11 cellular contexts compared by ENCODE assay signal in the genomic region with DNA sequence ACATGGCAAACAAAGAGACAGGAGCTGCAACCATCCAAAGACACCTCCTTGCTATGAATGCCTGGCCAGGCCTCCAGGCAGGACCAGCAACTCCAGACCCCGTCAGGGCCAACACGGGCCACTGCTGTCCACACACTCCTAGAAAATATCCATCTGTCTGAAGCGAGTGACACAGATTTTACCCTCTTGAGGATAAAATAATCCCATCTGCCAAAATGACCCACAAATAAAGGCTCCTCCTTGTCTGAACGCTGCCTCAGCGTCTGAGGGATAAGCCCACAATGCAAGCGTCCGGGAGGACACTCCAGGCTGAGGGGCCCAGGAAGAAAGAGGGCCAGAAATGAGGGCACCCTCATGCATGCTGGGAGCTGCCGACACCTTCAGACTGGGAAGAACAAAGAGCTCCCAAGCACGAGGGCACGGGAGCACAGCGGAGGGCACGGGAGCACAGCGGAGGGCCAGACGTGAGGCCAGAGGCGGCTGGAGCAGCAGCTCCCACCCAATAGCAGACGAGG.
DNase-seq lines count a peak whose midpoint lies in the region; ATAC-seq, FAIRE-seq and TF ChIP-seq lines count a peak whose summit lies in the region.
"Had no signal": no experiment of that assay in that cellular context is flagged by ENCODE, and none has a peak within 500 bp of the region (broad histone marks: within the 10 kb centered on the region; RNA-seq: fewer than 3 reads in every experiment).

No MANE protein-coding gene starts in this region.

- DNase-seq in GM23338 (ENCODE audit: low spot score) (no peak), SJCRH30 (peak in 1 of 2 experiments; percentile 48), heart left ventricle (no peak), psoas muscle (peak in 1 of 2 donors; percentile 25), SIG-M5 (lab: John Stamatoyannopoulos, UW) (no peak), small intestine (no peak), ecto neural progenitor cell (ENCODE audit: low spot score) (no peak)
- DNase-seq: activated naive CD8-positive, alpha-beta T cell treated with anti-CD3 and anti-CD28 coated beads, Interleukin-2, amount 10 ng/mL, durations not matched to agents 7 days and 5 days had no signal

- peaks cover 81% of the 10 kb centered on the region for H4K20me1 ChIP-seq in GM23338 (replicated peaks; ENCODE audit: insufficient read depth)

- WGBS in heart left ventricle, 4 donors, result 53 to 62% (median 56%) methylated on average over 16 of the region's 16 CpGs
- WGBS in psoas muscle, 3 donors, result 54 to 66% (median 55%) methylated on average over 15 to 16 of the region's 16 CpGs
- 75 to 83% (median 81%) methylated on average over 16 of the region's 16 CpGs for WGBS in small intestine, 3 donors

- peaks cover 99% of the 10 kb centered on the region for H3K79me2 ChIP-seq in GM23338 (replicated peaks; ENCODE audit: insufficient read depth)

- H3K9me2 ChIP-seq in GM23338 (ENCODE audit: insufficient read depth), result no peaks in the 10 kb centered on the region

- H3K27me3 ChIP-seq in GM23338 (ENCODE audit: insufficient read depth) (no peaks in the 10 kb centered on the region), SJCRH30 (no peaks in the 10 kb centered on the region), heart left ventricle (no peaks in the 10 kb centered on the region), psoas muscle (ENCODE audit: insufficient read depth in 3 of 3, low read length in 2 of 3) (no peaks in the 10 kb centered on the region), small intestine (ENCODE audit: control insufficient read depth in 2 of 2, insufficient read depth in 2 of 2, low read length in 2 of 2) (no peaks in the 10 kb centered on the region)
- H3K27me3 ChIP-seq: MG63 had no signal

- no peak overlapping the region for H2AFZ ChIP-seq in GM23338

- no peaks in the 10 kb centered on the region for H3K36me3 ChIP-seq in GM23338 (ENCODE audit: insufficient read depth)
- H3K36me3 ChIP-seq in SJCRH30, result peaks cover 6% of the 10 kb centered on the region; the same call in 1 of the 2 replicates
- H3K36me3 ChIP-seq in heart left ventricle, result peaks cover 0 to 6% (median 0%) of the 10 kb centered on the region in 9 donors
- no peaks in the 10 kb centered on the region for H3K36me3 ChIP-seq in psoas muscle (ENCODE audit: insufficient read depth in 1 of 2, low read depth in 1 of 2)
- no peaks in the 10 kb centered on the region for H3K36me3 ChIP-seq in small intestine (ENCODE audit: control insufficient read depth in 2 of 2, insufficient read depth in 2 of 2, low read length in 2 of 2)
- H3K36me3 ChIP-seq: MG63 had no signal

- TF ChIP-seq CTCF in GM23338 (conservative IDR thresholded peaks at IDR 0.05; ENCODE audit: low read depth in 2 of 2) (no peak), heart left ventricle (IDR thresholded peaks at IDR 0.05) (no peak), psoas muscle (IDR thresholded peaks at IDR 0.05) (no peak)

- intact Hi-C loops in heart left ventricle (cut with DNase I) (no loop called here), psoas muscle (cut with DNase I) (no loop called here)

- H3K36me3 Mint-ChIP-seq in GM23338 (ENCODE audit: low read depth), result no peaks in the 10 kb centered on the region; the same call in 2 of the 3 replicates

- H3K4me3 Mint-ChIP-seq in GM23338, result no peak overlapping the region
- H3K4me3 Mint-ChIP-seq: activated naive CD8-positive, alpha-beta T cell treated with anti-CD3 and anti-CD28 coated beads, Interleukin-2, amount 10 ng/mL, durations not matched to agents 7 days and 5 days had no signal

- H3K4me1 ChIP-seq in GM23338 (ENCODE audit: insufficient read depth), result peaks cover 46% of the 10 kb centered on the region
- H3K4me1 ChIP-seq in SJCRH30, result peaks cover 35% of the 10 kb centered on the region
- peaks cover 3 to 46% (median 21%) of the 10 kb centered on the region in 12 donors for H3K4me1 ChIP-seq in heart left ventricle
- peaks cover 61% of the 10 kb centered on the region for H3K4me1 ChIP-seq in psoas muscle
- H3K4me1 ChIP-seq in small intestine (ENCODE audit: control insufficient read depth in 2 of 2, insufficient read depth in 1 of 2, low read depth in 1 of 2, low read length in 1 of 2), result peaks cover 2 to 11% of the 10 kb centered on the region in 2 donors

- peaks cover 48% of the 10 kb centered on the region for H3K4me1 Mint-ChIP-seq in GM23338

- ATAC-seq in GM23338, result peak; percentile 20; the same call in 2 of the 3 replicates
- peak in 3 of 4 donors; percentile 51 to 56 (median 52) for ATAC-seq in heart left ventricle
- ATAC-seq in psoas muscle, result peak; percentile 22 to 24 (median 23)
- ATAC-seq: GM12878 had no signal

- 0 out of 2 replicates have a peak overlapping the region, but pooled peaks have one; percentile 39 for H3K27ac ChIP-seq in GM23338 (ENCODE audit: low read depth)
- peak overlapping the region; percentile 97 for H3K27ac ChIP-seq in SJCRH30
- peak overlapping the region in 2 of 12 donors; percentile 5 for H3K27ac ChIP-seq in heart left ventricle
- peak overlapping the region; percentile 48 for H3K27ac ChIP-seq in psoas muscle
- H3K27ac ChIP-seq in small intestine (ENCODE audit: low read depth in 1 of 2, low read length in 1 of 2), result peak overlapping the region in 1 of 2 donors; percentile 20
- H3K27ac ChIP-seq: SK-N-MC had no signal

- peaks cover 16% of the 10 kb centered on the region; the same call in 1 of the 2 replicates for H3F3A ChIP-seq in GM23338 (replicated peaks; ENCODE audit: low read depth)

- no peak for FAIRE-seq in small intestine (lab: Jason Lieb, UNC)
- FAIRE-seq: GM12878 had no signal

- peaks cover 15% of the 10 kb centered on the region for H3K27me3 Mint-ChIP-seq in GM23338 (ENCODE audit: insufficient read depth, low read depth, poor library complexity)
- H3K27me3 Mint-ChIP-seq: activated naive CD8-positive, alpha-beta T cell treated with anti-CD3 and anti-CD28 coated beads, Interleukin-2, amount 10 ng/mL, durations not matched to agents 7 days and 5 days had no signal

- H3K27ac Mint-ChIP-seq in GM23338, result no peak overlapping the region; the same call in 1 of the 2 replicates

- H3K4me2 ChIP-seq in GM23338, result no peak overlapping the region

- no peak for TF ChIP-seq POLR2A in heart left ventricle (IDR thresholded peaks at IDR 0.05)

- H3K9me3 ChIP-seq in SJCRH30 (replicated peaks) (no peaks in the 10 kb centered on the region), heart left ventricle (peaks cover 0 to 3% (median 0%) of the 10 kb centered on the region in 12 donors), psoas muscle (no peaks in the 10 kb centered on the region), small intestine (ENCODE audit: control insufficient read depth, low read depth) (no peaks in the 10 kb centered on the region)
- H3K9me3 ChIP-seq: MG63 had no signal

- H3K4me3 ChIP-seq in GM23338, result no peak overlapping the region
- peak overlapping the region; percentile 37 for H3K4me3 ChIP-seq in SJCRH30
- H3K4me3 ChIP-seq in heart left ventricle, result peak overlapping the region in 2 of 12 donors; percentile 4 to 27
- H3K4me3 ChIP-seq in psoas muscle, result no peak overlapping the region
- H3K4me3 ChIP-seq in small intestine (ENCODE audit: low read depth in 1 of 2, low read length in 2 of 2), result no peak overlapping the region
- H3K4me3 ChIP-seq: GM12878, MG63, SK-N-MC had no signal

- no peaks in the 10 kb centered on the region for H3K9me3 Mint-ChIP-seq in GM23338
- H3K9me3 Mint-ChIP-seq: activated naive CD8-positive, alpha-beta T cell treated with anti-CD3 and anti-CD28 coated beads, Interleukin-2, amount 10 ng/mL, durations not matched to agents 7 days and 5 days had no signal

TF ChIP-seq in GM23338, 12 proteins besides CTCF, POLR2A, EP300 and RAD21 (continues in another document):
- TF ChIP-seq, protein P1, sequence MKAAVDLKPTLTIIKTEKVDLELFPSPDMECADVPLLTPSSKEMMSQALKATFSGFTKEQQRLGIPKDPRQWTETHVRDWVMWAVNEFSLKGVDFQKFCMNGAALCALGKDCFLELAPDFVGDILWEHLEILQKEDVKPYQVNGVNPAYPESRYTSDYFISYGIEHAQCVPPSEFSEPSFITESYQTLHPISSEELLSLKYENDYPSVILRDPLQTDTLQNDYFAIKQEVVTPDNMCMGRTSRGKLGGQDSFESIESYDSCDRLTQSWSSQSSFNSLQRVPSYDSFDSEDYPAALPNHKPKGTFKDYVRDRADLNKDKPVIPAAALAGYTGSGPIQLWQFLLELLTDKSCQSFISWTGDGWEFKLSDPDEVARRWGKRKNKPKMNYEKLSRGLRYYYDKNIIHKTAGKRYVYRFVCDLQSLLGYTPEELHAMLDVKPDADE (IDR thresholded peaks at IDR 0.05), result no peak
- TF ChIP-seq REST (IDR thresholded peaks at IDR 0.05; ENCODE audit: unreplicated experiment), result no peak
